ENCODE assay signal across 11 cellular contexts in genomic region chr3:150765949-150766720, GRCh38. TPM values are rescaled to one million over a fixed set of nuclear protein-coding genes. Genes with fewer than 3 reads are reported as not detected.
A peak's percentile ranks its signal among the peaks of the same experiment; 100 is the strongest.
DNase-seq lines count a peak whose midpoint lies in the region; ATAC-seq, FAIRE-seq and TF ChIP-seq lines count a peak whose summit lies in the region.
"Had no signal": no experiment of that assay in that cellular context is flagged by ENCODE, and none has a peak within 500 bp of the region (broad histone marks: within the 10 kb centered on the region; RNA-seq: fewer than 3 reads in every experiment).

No MANE protein-coding gene starts in this region.

- TF ChIP-seq RAD21 in GM12878 (IDR thresholded peaks at IDR 0.05; ENCODE audit: insufficient read depth, low read depth, low read length), result no peak

- peak overlapping the region; percentile 34 for H3K9ac ChIP-seq in GM12878 (ENCODE audit: control insufficient read depth, insufficient read depth, low read length)

- H3K27ac ChIP-seq in GM12878 (ENCODE audit: control insufficient read depth, insufficient read depth), result peak overlapping the region; percentile 65
- no peak overlapping the region for H3K27ac ChIP-seq in ovary
- H3K27ac ChIP-seq: neutrophil had no signal

- H3K27me3 ChIP-seq in GM12878 (replicated peaks in 1 of 2; ENCODE audit: control insufficient read depth in 2 of 2, insufficient read depth in 2 of 2, low read length in 1 of 2) (no peaks in the 10 kb centered on the region), ovary (no peaks in the 10 kb centered on the region)
- H3K27me3 ChIP-seq: neutrophil had no signal

- H2AFZ ChIP-seq in GM12878 (ENCODE audit: control insufficient read depth, low read depth, low read length), result peak overlapping the region; percentile 52

- peak; percentile 11 for ATAC-seq in GM19023 (IDR thresholded peaks at IDR 0.05; ENCODE audit: unreplicated experiment)
- peak; percentile 22 for ATAC-seq in HG03439 (IDR thresholded peaks at IDR 0.05; ENCODE audit: unreplicated experiment)
- ATAC-seq in GM12878, result peak; percentile 3
- ATAC-seq in GM21360 (IDR thresholded peaks at IDR 0.05; ENCODE audit: unreplicated experiment), result no peak
- no peak for ATAC-seq in GM21825 (IDR thresholded peaks at IDR 0.05; ENCODE audit: unreplicated experiment)

- DNase-seq in ACHN (peak; percentile 19), GM12878 (ENCODE audit: low read depth, low spot score) (peak; percentile 85), Kasumi-1 (lab: John Stamatoyannopoulos, UW) (no peak), ovary (no peak)
- DNase-seq: cortex of kidney, NCI-H748 treated with DMSO at 0.1 percent for 48 hours had no signal

- in situ Hi-C loops in ACHN (cut with HindIII; ENCODE audit: low pct_ligation_motif_present, low pct_unique_long_range_greater_than_20kb, low sequenced_read_pairs), result no loop called here
- in situ Hi-C loops in GM12878 (cut with MboI), result no loop called here

- RAD21 ChIA-PET in GM12878 (lab: Charles Lee; ENCODE audit: unreplicated experiment), result interaction anchor here (1.0 to 2.0 kb wide), 7 partner anchors 21 to 376 kb away, joined by 3 to 8 read pairs (median 5); no protein-coding TSS in a partner anchor

- peaks cover 33% of the 10 kb centered on the region for H3K79me2 ChIP-seq in GM12878 (ENCODE audit: control insufficient read depth, insufficient read depth, low read length)

- FAIRE-seq in GM12878 (lab: Jason Lieb, UNC), result peak; percentile 41

- CTCF ChIA-PET in GM12878 (lab: Yijun Ruan, JAX), result interaction anchor here (0.6 to 3.9 kb wide), 11 partner anchors 13 to 189 kb away, joined by 3 to 42 read pairs (median 4); no protein-coding TSS in a partner anchor

- TF ChIP-seq POLR2A in GM12878 (IDR thresholded peaks at IDR 0.05; ENCODE audit: low read depth, low read length) (peak; percentile 27; the same call in 1 of the 2 replicates), ovary (IDR thresholded peaks at IDR 0.05) (no peak)

- WGBS in GM12878 (ENCODE audit: insufficient coverage, insufficient replicate concordance, low lambda C conversion rate, missing lambda C conversion rate), result 8% methylated on average over 8 of the region's 8 CpGs
- 76 to 85% (median 83%) methylated on average over 8 of the region's 8 CpGs for WGBS in ovary, 3 donors

- H3K9me3 ChIP-seq in GM12878 (replicated peaks; ENCODE audit: control insufficient read depth, insufficient read depth, low read length), result no peaks in the 10 kb centered on the region
- H3K9me3 ChIP-seq in ovary, result no peaks in the 10 kb centered on the region
- H3K9me3 ChIP-seq: neutrophil had no signal

- SMC1A ChIA-PET in GM12878 (lab: Charles Lee; ENCODE audit: uncharacterized antibody, unreplicated experiment), result interaction anchor here (0.7 to 8.5 kb wide), 20 partner anchors 10 to 357 kb away, joined by 3 to 68 read pairs (median 4); no protein-coding TSS in a partner anchor

- no peaks in the 10 kb centered on the region for H4K20me1 ChIP-seq in GM12878 (ENCODE audit: control insufficient read depth, insufficient read depth)

- BruUV-seq in GM12878 (replicated peaks; lab: Mats Ljungman, UMichigan), result no TSS peak

- TF ChIP-seq CTCF in GM12878 (IDR thresholded peaks at IDR 0.05 in 2 of 3, conservative IDR thresholded peaks at IDR 0.05 in 1 of 3; ENCODE audit: control insufficient read depth in 2 of 3, extremely low read depth in 1 of 3, insufficient read depth in 1 of 3, low read depth in 3 of 3, low read length in 3 of 3), result no peak
- TF ChIP-seq CTCF in ovary (IDR thresholded peaks at IDR 0.05), result no peak

- H3K4me3 ChIP-seq in GM12878 (peak overlapping the region; percentile 57; the same call in 1 of the 2 replicates), ovary (no peak overlapping the region)

- POLR2A ChIA-PET in GM12878 (lab: Charles Lee), result interaction anchor here (0.6 to 7.1 kb wide), 10 partner anchors 10 to 358 kb away, joined by 3 to 40 read pairs (median 4); partner anchors contain the start of genes ERICH6, SELENOT and TSC22D2

- peak overlapping the region; percentile 95 for H3K4me2 ChIP-seq in GM12878 (ENCODE audit: control insufficient read depth, insufficient read depth)

- H3K36me3 ChIP-seq in GM12878 (ENCODE audit: control insufficient read depth in 2 of 2, insufficient read depth in 2 of 2, low read length in 1 of 2) (no peaks in the 10 kb centered on the region), ovary (no peaks in the 10 kb centered on the region)
- H3K36me3 ChIP-seq: neutrophil had no signal

- H3K4me1 ChIP-seq in GM12878 (ENCODE audit: control insufficient read depth, insufficient read depth, low read length), result peaks cover 29% of the 10 kb centered on the region
- H3K4me1 ChIP-seq in ovary (ENCODE audit: insufficient read depth), result peaks cover 2% of the 10 kb centered on the region

- intact Hi-C loops in GM12878 (cut with micrococcal nuclease; ENCODE audit: unreplicated experiment), result loop anchor here (1.0 kb wide), 1 partner anchor 20 kb away; no protein-coding TSS in a partner anchor
- intact Hi-C loops in ovary (cut with DNase I), result no loop called here

- 0 out of 4 replicates have a peak, but pooled peaks of 1 of the 2 experiments have one; percentile 17 for TF ChIP-seq EP300 in GM12878 (IDR thresholded peaks at IDR 0.05; ENCODE audit: borderline replicate concordance in 1 of 2, control insufficient read depth in 1 of 2, low read depth in 2 of 2, low read length in 2 of 2)
- TF ChIP-seq EP300 in ovary (IDR thresholded peaks at IDR 0.05), result no peak

TF ChIP-seq in GM12878, 131 proteins besides CTCF, POLR2A, EP300 and RAD21 (continues in another document):
- no peak for TF ChIP-seq MYC (IDR thresholded peaks at IDR 0.05; ENCODE audit: insufficient read depth, insufficient read length, insufficient replicate concordance, low read length, severe bottlenecking)
- no peak for TF ChIP-seq CHD2 (IDR thresholded peaks at IDR 0.05; ENCODE audit: borderline replicate concordance, low read depth, low read length)
- TF ChIP-seq ASH2L (IDR thresholded peaks at IDR 0.05; ENCODE audit: borderline replicate concordance, low read depth), result no peak
- TF ChIP-seq NBN (IDR thresholded peaks at IDR 0.05), result no peak
- peak; percentile 47; the same call in 1 of the 2 replicates for TF ChIP-seq MTA2 (IDR thresholded peaks at IDR 0.05; ENCODE audit: low read depth)
- 0 out of 4 replicates have a peak, but pooled peaks of 1 of the 2 experiments have one; percentile 16 for TF ChIP-seq SRF (IDR thresholded peaks at IDR 0.05; ENCODE audit: low read depth in 2 of 2, low read length in 2 of 2)
- no peak for TF ChIP-seq SMAD5 (IDR thresholded peaks at IDR 0.05; ENCODE audit: low read depth)
- TF ChIP-seq POU2F2 (IDR thresholded peaks at IDR 0.05; ENCODE audit: borderline replicate concordance, low read depth, low read length), result peak; percentile 79; the same call in 2 of the 3 replicates
- peak; percentile 39 to 69; a peak in 1 of 4 replicates for TF ChIP-seq BHLHE40 (IDR thresholded peaks at IDR 0.05; ENCODE audit: borderline replicate concordance in 1 of 2, low read depth in 2 of 2, low read length in 1 of 2)
- TF ChIP-seq IKZF1 (conservative IDR thresholded peaks at IDR 0.05), result peak; percentile 79
- 0 out of 2 replicates have a peak, but pooled peaks have one; percentile 59 for TF ChIP-seq ATF7 (IDR thresholded peaks at IDR 0.05; ENCODE audit: low read depth)
- TF ChIP-seq RELB (IDR thresholded peaks at IDR 0.05; ENCODE audit: low read depth), result peak; percentile 90
- TF ChIP-seq, protein P1, sequence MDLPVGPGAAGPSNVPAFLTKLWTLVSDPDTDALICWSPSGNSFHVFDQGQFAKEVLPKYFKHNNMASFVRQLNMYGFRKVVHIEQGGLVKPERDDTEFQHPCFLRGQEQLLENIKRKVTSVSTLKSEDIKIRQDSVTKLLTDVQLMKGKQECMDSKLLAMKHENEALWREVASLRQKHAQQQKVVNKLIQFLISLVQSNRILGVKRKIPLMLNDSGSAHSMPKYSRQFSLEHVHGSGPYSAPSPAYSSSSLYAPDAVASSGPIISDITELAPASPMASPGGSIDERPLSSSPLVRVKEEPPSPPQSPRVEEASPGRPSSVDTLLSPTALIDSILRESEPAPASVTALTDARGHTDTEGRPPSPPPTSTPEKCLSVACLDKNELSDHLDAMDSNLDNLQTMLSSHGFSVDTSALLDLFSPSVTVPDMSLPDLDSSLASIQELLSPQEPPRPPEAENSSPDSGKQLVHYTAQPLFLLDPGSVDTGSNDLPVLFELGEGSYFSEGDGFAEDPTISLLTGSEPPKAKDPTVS (IDR thresholded peaks at IDR 0.05; ENCODE audit: low read depth, low read length), result no peak

RNA-seq across cellular contexts. Expression of gene SIAH2, which starts 3.2 kb away (rescaled TPM):
- total RNA-seq in GM12878 (2013; cell fraction: nucleolus; rRNA removed), result 14.5 and 16.2 TPM in 2 replicates
- total RNA-seq in GM12878 (2014; rRNA removed) (41.4 and 47.0 TPM in 2 replicates), GM12878 (2014; rRNA removed; fragmentation: Illumina TruSeq; extraction: Trizol) (26.9 and 27.8 TPM in 2 replicates), GM12878 (2021) (31.7 and 38.0 TPM in 2 replicates), ovary (10 to 100 TPM; 26.6 to 98.7 (median 37.1) TPM)
- 8.3 TPM for polyA plus RNA-seq in GM12878 (2011; ENCODE audit: low read depth)
- polyA plus RNA-seq in GM12878 (2011; rRNA removed) (42.3 and 51.5 TPM in 2 replicates), GM12878 (2014; fragmentation: Illumina TruSeq; extraction: Trizol) (33.7 and 37.2 TPM in 2 replicates), GM12878 (2014; fragmentation: Nextera tagmentation; extraction: Ambion mirVana) (10 to 100 TPM in 1 of 2 experiments, 1 to 10 TPM in 1; 6.1 to 14.2 TPM), GM12878 (2014; rRNA removed) (41.4 and 43.0 TPM in 2 replicates), GM12878 (2016; fragmentation: Nextera tagmentation; extraction: Ambion mirVana) (10 to 100 TPM in 1 of 2 experiments, 1 to 10 TPM in 1; 3.3 to 16.3 TPM), ovary (10 to 100 TPM; 18.0 to 40.7 TPM)
- polyA plus RNA-seq in GM12878 (2011; cell fraction: cytosol; rRNA removed), result 77.7 and 114 TPM in 2 replicates
- 83.3 and 88.1 TPM in 2 replicates for polyA plus RNA-seq in GM12878 (2011; cell fraction: nucleus; rRNA removed)
- polyA plus RNA-seq in GM12878 (2012), result 13.3 and 27.8 TPM in 2 replicates
- polyA minus RNA-seq in GM12878 (2011; rRNA and poly(A)+ RNA removed), result 59.1 and 114 TPM in 2 replicates
- polyA minus RNA-seq in GM12878 (2011; cell fraction: cytosol; rRNA and poly(A)+ RNA removed), result 28.7 and 37.3 TPM in 2 replicates
- 13.7 and 23.2 TPM in 2 replicates for polyA minus RNA-seq in GM12878 (2011; cell fraction: nucleus; rRNA and poly(A)+ RNA removed)

Comparison
In these comparisons a context has a peak if more than half of its experiments do, and no peak if none do; other contexts are left out.
1. DNase-seq: peak in ACHN (single experiment) and GM12878 (single experiment); none in Kasumi-1 (0 of 2) and ovary (0 of 5).
2. ATAC-seq: peak in GM19023 (single experiment), HG03439 (single experiment) and GM12878 (single experiment); none in GM21360 (single experiment) and GM21825 (single experiment).